Comparison of ENCODE assay signal across 9 cellular contexts in genomic region chr17:76453431-76453743, GRCh38. TPM values are rescaled to one million over a fixed set of nuclear protein-coding genes. Genes with fewer than 3 reads are reported as not detected.
A peak's percentile ranks its signal among the peaks of the same experiment; 100 is the strongest.
DNase-seq lines count a peak whose midpoint lies in the region; ATAC-seq and TF ChIP-seq lines count a peak whose summit lies in the region.
"Had no signal": no experiment of that assay in that cellular context is flagged by ENCODE, and none has a peak within 500 bp of the region (broad histone marks: within the 10 kb centered on the region; RNA-seq: fewer than 3 reads in every experiment).

No MANE protein-coding gene starts in this region.

- CTCF ChIA-PET in activated CD4-positive, alpha-beta memory T cell treated with anti-CD3 and anti-CD28 coated beads for 36 hours (lab: Charles Lee) = interaction anchor here (0.6 to 5.1 kb wide), 14 partner anchors 9 to 228 kb away, joined by 3 to 16 read pairs (median 5); partner anchors contain the start of genes AANAT, RHBDF2 and SPHK1

- ATAC-seq in HG03520 (IDR thresholded peaks at IDR 0.05; ENCODE audit: unreplicated experiment) (no peak), HG03571 (IDR thresholded peaks at IDR 0.05; ENCODE audit: unreplicated experiment) (no peak)

- H3K4me3 Mint-ChIP-seq in activated naive CD4-positive, alpha-beta T cell treated with anti-CD3 and anti-CD28 coated beads, Interleukin-2, amount 50 U/mL, for 24 hours = peak overlapping the region; percentile 74
- H3K4me3 Mint-ChIP-seq in activated CD4-positive, alpha-beta memory T cell treated with anti-CD3 and anti-CD28 coated beads for 36 hours = peak overlapping the region; percentile 83
- H3K4me3 Mint-ChIP-seq in mesothelial cell of epicardium (peak overlapping the region; percentile 58), type B pancreatic cell (peak overlapping the region; percentile 80)

- H3K27ac Mint-ChIP-seq in activated naive CD4-positive, alpha-beta T cell treated with anti-CD3 and anti-CD28 coated beads, Interleukin-2, amount 50 U/mL, for 24 hours = peak overlapping the region; percentile 82
- H3K27ac Mint-ChIP-seq in activated CD4-positive, alpha-beta memory T cell treated with anti-CD3 and anti-CD28 coated beads for 36 hours = no peak overlapping the region
- H3K27ac Mint-ChIP-seq in mesothelial cell of epicardium (peak overlapping the region; percentile 88), type B pancreatic cell (peak overlapping the region; percentile 87)

- intact Hi-C loops in activated CD4-positive, alpha-beta memory T cell treated with anti-CD3 and anti-CD28 coated beads for 36 hours (cut with micrococcal nuclease) = loop anchor here (5.0 kb wide), 2 partner anchors 49 to 64 kb away; partner anchors contain the start of gene RHBDF2

- no peak for TF ChIP-seq CTCF in mesothelial cell of epicardium (IDR thresholded peaks at IDR 0.05; ENCODE audit: unreplicated experiment)
- no peak for TF ChIP-seq CTCF in type B pancreatic cell (conservative IDR thresholded peaks at IDR 0.05)

- no peaks in the 10 kb centered on the region for H3K36me3 Mint-ChIP-seq in activated naive CD4-positive, alpha-beta T cell treated with anti-CD3 and anti-CD28 coated beads, Interleukin-2, amount 50 U/mL, for 24 hours
- no peaks in the 10 kb centered on the region for H3K36me3 Mint-ChIP-seq in activated CD4-positive, alpha-beta memory T cell treated with anti-CD3 and anti-CD28 coated beads for 36 hours
- H3K36me3 Mint-ChIP-seq in mesothelial cell of epicardium = no peaks in the 10 kb centered on the region
- no peaks in the 10 kb centered on the region for H3K36me3 Mint-ChIP-seq in type B pancreatic cell

- H3K9me3 Mint-ChIP-seq in activated naive CD4-positive, alpha-beta T cell treated with anti-CD3 and anti-CD28 coated beads, Interleukin-2, amount 50 U/mL, for 24 hours = no peaks in the 10 kb centered on the region
- no peaks in the 10 kb centered on the region for H3K9me3 Mint-ChIP-seq in activated CD4-positive, alpha-beta memory T cell treated with anti-CD3 and anti-CD28 coated beads for 36 hours
- no peaks in the 10 kb centered on the region for H3K9me3 Mint-ChIP-seq in mesothelial cell of epicardium
- peaks cover 6% of the 10 kb centered on the region for H3K9me3 Mint-ChIP-seq in type B pancreatic cell

- DNase-seq in activated naive CD4-positive, alpha-beta T cell treated with anti-CD3 and anti-CD28 coated beads, Interleukin-2, amount 50 U/mL, for 16 hours = no peak
- DNase-seq in activated CD4-positive, alpha-beta memory T cell treated with anti-CD3 and anti-CD28 coated beads for 36 hours = no peak
- DNase-seq in mesothelial cell of epicardium (ENCODE audit: low spot score in 2 of 2, unreplicated experiment in 2 of 2) = no peak
- no peak for DNase-seq in type B pancreatic cell (ENCODE audit: extremely low spot score, unreplicated experiment)
- DNase-seq in NCI-H748 treated with DMSO at 0.1 percent for 48 hours (lab: John Stamatoyannopoulos, UW) = no peak

- peaks cover 26% of the 10 kb centered on the region for H3K4me1 Mint-ChIP-seq in activated naive CD4-positive, alpha-beta T cell treated with anti-CD3 and anti-CD28 coated beads, Interleukin-2, amount 50 U/mL, for 24 hours
- H3K4me1 Mint-ChIP-seq in activated CD4-positive, alpha-beta memory T cell treated with anti-CD3 and anti-CD28 coated beads for 36 hours (ENCODE audit: low read depth) = peaks cover 27% of the 10 kb centered on the region
- H3K4me1 Mint-ChIP-seq in mesothelial cell of epicardium (peaks cover 20% of the 10 kb centered on the region), type B pancreatic cell (ENCODE audit: unreplicated experiment) (peaks cover 26% of the 10 kb centered on the region)

- no peaks in the 10 kb centered on the region for H3K27me3 Mint-ChIP-seq in activated naive CD4-positive, alpha-beta T cell treated with anti-CD3 and anti-CD28 coated beads, Interleukin-2, amount 50 U/mL, for 24 hours
- H3K27me3 Mint-ChIP-seq in activated CD4-positive, alpha-beta memory T cell treated with anti-CD3 and anti-CD28 coated beads for 36 hours = no peaks in the 10 kb centered on the region
- H3K27me3 Mint-ChIP-seq in mesothelial cell of epicardium (ENCODE audit: low read depth) (no peaks in the 10 kb centered on the region), type B pancreatic cell (no peaks in the 10 kb centered on the region)

- POLR2A ChIA-PET in activated CD4-positive, alpha-beta memory T cell treated with anti-CD3 and anti-CD28 coated beads for 36 hours (lab: Charles Lee) = no interaction called here

RNA-seq across cellular contexts. Expression of gene UBE2O, which starts 0.4 kb away (rescaled TPM):
- total RNA-seq in activated CD4-positive, alpha-beta memory T cell treated with anti-CD3 and anti-CD28 coated beads for 36 hours = 10 to 100 TPM; 24.5 to 25.2 TPM
- total RNA-seq in mesothelial cell of epicardium (42.7 to 46.3 TPM (median 44.3 TPM) in 3 replicates), type B pancreatic cell (ENCODE audit: low replicate concordance) (38.5 and 51.5 TPM in 2 replicates)

RNA-seq across cellular contexts. Expression of gene AANAT, which starts 14.0 kb away (rescaled TPM):
- total RNA-seq in activated CD4-positive, alpha-beta memory T cell treated with anti-CD3 and anti-CD28 coated beads for 36 hours = not detected
- total RNA-seq in mesothelial cell of epicardium (0.22 to 0.40 TPM in 2 of 3 replicates, not detected in the other), type B pancreatic cell (ENCODE audit: low replicate concordance) (not detected in 2 replicates)
- total RNA-seq: fibroblast of lung had no signal

RNA-seq across cellular contexts. Expression of gene RHBDF2, which starts 47.8 kb away (rescaled TPM):
- total RNA-seq in activated CD4-positive, alpha-beta memory T cell treated with anti-CD3 and anti-CD28 coated beads for 36 hours = 10 to 100 TPM; 28.9 to 30.0 TPM
- 19.1 to 21.6 TPM (median 21.5 TPM) in 3 replicates for total RNA-seq in mesothelial cell of epicardium
- total RNA-seq in type B pancreatic cell (ENCODE audit: low replicate concordance) = 12.3 and 17.2 TPM in 2 replicates
